Comparison of ENCODE assay signal across 1 cellular context in genomic region chr1:44542415-44543063, GRCh38.
TF ChIP-seq lines count a peak whose summit lies in the region.

No MANE protein-coding gene starts in this region.

TF ChIP-seq in WTC11, 78 proteins besides CTCF, POLR2A, EP300 and RAD21 (continued from another document):
- TF ChIP-seq ZNF512 (CRISPR knock-in tag; IDR thresholded peaks at IDR 0.05; ENCODE audit: borderline replicate concordance) (no peak), ATF3 (CRISPR knock-in tag; conservative IDR thresholded peaks at IDR 0.05) (no peak), CDX4 (CRISPR knock-in tag; IDR thresholded peaks at IDR 0.05; ENCODE audit: borderline replicate concordance) (no peak), NR3C1 (CRISPR knock-in tag; conservative IDR thresholded peaks at IDR 0.05; ENCODE audit: low read depth) (0 out of 2 replicates have a peak, but pooled peaks have one; percentile 37), ZNF532 (CRISPR knock-in tag; IDR thresholded peaks at IDR 0.05; ENCODE audit: borderline replicate concordance) (no peak), PRRX2 (CRISPR knock-in tag; IDR thresholded peaks at IDR 0.05) (0 out of 2 replicates have a peak, but pooled peaks have one; percentile 23), KAT7 (CRISPR knock-in tag; IDR thresholded peaks at IDR 0.05; ENCODE audit: borderline replicate concordance) (peak; percentile 89; the same call in 1 of the 2 replicates), ESRRA (CRISPR knock-in tag; IDR thresholded peaks at IDR 0.05; ENCODE audit: borderline replicate concordance) (no peak), E2F5 (CRISPR knock-in tag; IDR thresholded peaks at IDR 0.05) (no peak), SP1 (CRISPR knock-in tag; conservative IDR thresholded peaks at IDR 0.05) (no peak), PREB (CRISPR knock-in tag; IDR thresholded peaks at IDR 0.05; ENCODE audit: borderline replicate concordance) (no peak), ZMAT4 (CRISPR knock-in tag; IDR thresholded peaks at IDR 0.05) (no peak), USF1 (CRISPR knock-in tag; IDR thresholded peaks at IDR 0.05) (no peak), CREB1 (CRISPR knock-in tag; IDR thresholded peaks at IDR 0.05) (no peak)
